8 cellular contexts compared by ENCODE assay signal in the genomic region with DNA sequence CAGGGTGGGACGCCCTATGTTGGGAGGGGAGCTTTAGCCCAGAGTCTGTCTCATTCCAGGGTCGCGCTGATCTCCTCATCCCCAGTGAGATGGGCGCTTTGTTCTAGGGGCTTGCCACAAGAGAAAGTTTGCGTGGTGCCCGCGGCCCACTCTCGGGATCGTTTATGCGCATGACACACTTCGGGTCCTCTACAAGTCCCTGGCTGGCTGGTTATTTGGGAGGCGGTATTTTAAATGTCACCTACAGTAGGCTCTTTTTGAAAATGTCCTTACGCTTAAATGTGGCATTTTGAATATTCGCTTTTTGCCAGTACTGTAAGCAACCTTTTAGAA. TPM values are rescaled to one million over a fixed set of nuclear protein-coding genes. Genes with fewer than 3 reads are reported as not detected.
DNase-seq lines count a peak whose midpoint lies in the region; ATAC-seq and TF ChIP-seq lines count a peak whose summit lies in the region.

No MANE protein-coding gene starts in this region.

- DNase-seq in BE2C (no peak), NCI-H146 treated with DMSO at 0.1 percent for 48 hours (lab: John Stamatoyannopoulos, UW; ENCODE audit: unreplicated experiment) (peak; percentile 68), NCI-H1048 (lab: John Stamatoyannopoulos, UW) (no peak)
- peak; percentile 41 for DNase-seq in stimulated activated CD4-positive, alpha-beta T cell treated with anti-CD3 and anti-CD28 coated beads, Interleukin-4, amount 100 ng/mL, for 1 hour

- peak; percentile 8 for ATAC-seq in GM19395 (IDR thresholded peaks at IDR 0.05; ENCODE audit: unreplicated experiment)
- ATAC-seq in HG02759 (IDR thresholded peaks at IDR 0.05; ENCODE audit: unreplicated experiment): no peak

- H3K9me3 ChIP-seq in BE2C (no peaks in the 10 kb centered on the region), iPS-15b (ENCODE audit: control insufficient read depth, insufficient read depth, low read length) (no peaks in the 10 kb centered on the region)

- H3K9ac ChIP-seq in iPS-15b (ENCODE audit: low read depth, low read length): peak overlapping the region; percentile 94

- no peaks in the 10 kb centered on the region for H3K4me1 ChIP-seq in BE2C
- peaks cover 3% of the 10 kb centered on the region for H3K4me1 ChIP-seq in iPS-15b (ENCODE audit: control insufficient read depth, insufficient read depth, low read length)

- H3K27me3 ChIP-seq in BE2C: no peaks in the 10 kb centered on the region
- no peaks in the 10 kb centered on the region for H3K27me3 ChIP-seq in iPS-15b (ENCODE audit: control insufficient read depth, insufficient read depth, low read length)

- H3K36me3 ChIP-seq in BE2C (no peaks in the 10 kb centered on the region), iPS-15b (ENCODE audit: control insufficient read depth, insufficient read depth, low read length) (no peaks in the 10 kb centered on the region)

- H3K4me3 ChIP-seq in BE2C (ENCODE audit: low read depth, low read length) (peak overlapping the region; percentile 90), iPS-15b (ENCODE audit: low read depth, low read length) (peak overlapping the region; percentile 90)

- WGBS in adipose tissue, 3 donors: 1% methylated on average over 14 of the region's 14 CpGs

- H3K27ac ChIP-seq in adipose tissue (ENCODE audit: low read depth, low read length): peak overlapping the region; percentile 88

- TF ChIP-seq CTCF in BE2C (IDR thresholded peaks at IDR 0.05; ENCODE audit: low read depth, low read length): no peak

RNA-seq across cellular contexts. Expression of a gene that starts 0.5 kb away (rescaled TPM):
- 22.6 TPM for polyA plus RNA-seq in BE2C (2012; ENCODE audit: insufficient read depth, insufficient read length, low read depth)
- 10 to 100 TPM; 13.2 to 16.0 (median 15.2) TPM for polyA plus RNA-seq in adipose tissue

RNA-seq across cellular contexts. Expression of a gene that starts 0.7 kb away (rescaled TPM):
- 4.2 TPM for polyA plus RNA-seq in BE2C (2012; ENCODE audit: insufficient read depth, insufficient read length, low read depth)
- 10 to 100 TPM in 2 of 3 donors, 1 to 10 TPM in 1; 8.8 to 21.5 (median 20.4) TPM for polyA plus RNA-seq in adipose tissue

RNA-seq across cellular contexts. Expression of a gene that starts 24.0 kb away (rescaled TPM):
- 0.37 TPM for polyA plus RNA-seq in BE2C (2012; ENCODE audit: insufficient read depth, insufficient read length, low read depth)
- 10 to 100 TPM in 2 of 3 donors, 1 to 10 TPM in 1; 9.0 to 21.3 (median 14.1) TPM for polyA plus RNA-seq in adipose tissue

Comparison
In these comparisons a context has a peak if more than half of its experiments do, and no peak if none do; other contexts are left out.
1. DNase-seq: peak in NCI-H146 treated with DMSO at 0.1 percent for 48 hours (single experiment) and stimulated activated CD4-positive, alpha-beta T cell treated with anti-CD3 and anti-CD28 coated beads, Interleukin-4, amount 100 ng/mL, for 1 hour (single experiment); none in BE2C (single experiment) and NCI-H1048 (single experiment).